In the genomic region with DNA sequence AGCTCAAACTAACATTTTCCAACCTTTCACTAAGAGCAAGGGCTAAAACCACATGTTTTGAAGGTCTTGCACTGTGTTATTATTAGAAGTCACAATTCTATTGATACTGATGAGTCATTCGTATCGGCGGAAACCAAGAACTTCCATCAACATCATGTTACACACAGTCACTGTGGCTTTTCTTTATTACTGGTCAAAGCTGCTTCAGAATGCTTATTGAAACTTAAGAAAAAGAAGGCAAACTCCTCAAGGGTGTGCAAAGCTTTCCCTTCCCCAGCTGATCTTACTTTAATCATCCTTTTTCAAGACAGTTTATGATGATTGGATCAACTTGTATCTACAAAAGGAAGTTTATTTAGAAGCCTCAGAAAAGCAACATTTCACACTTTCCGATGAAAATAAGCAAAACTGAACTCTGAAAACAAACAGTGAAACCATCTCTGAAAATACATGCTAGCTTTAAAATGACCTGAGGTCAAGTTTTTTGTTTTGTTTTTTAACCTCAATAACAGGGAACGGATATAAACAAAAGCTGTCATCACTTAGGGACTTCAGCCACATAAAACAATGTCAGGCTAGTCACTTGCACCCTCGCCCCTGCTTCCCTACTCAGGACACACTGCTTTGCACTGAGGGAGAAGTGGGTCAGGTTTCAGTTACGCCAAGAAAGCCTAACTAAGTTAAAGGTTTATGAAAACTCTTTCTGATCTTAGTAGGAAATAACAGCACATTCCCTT, we compare ENCODE assay signal across 8 cellular contexts. TPM values are rescaled to one million over a fixed set of nuclear protein-coding genes. Genes with fewer than 3 reads are reported as not detected.
DNase-seq lines count a peak whose midpoint lies in the region; ATAC-seq and TF ChIP-seq lines count a peak whose summit lies in the region.

No MANE protein-coding gene starts in this region.

- WGBS in endodermal cell (ENCODE audit: insufficient coverage in 1 of 2, insufficient read length in 1 of 2), 2 experiments = 76 to 88% methylated on average over 3 to 7 of the region's 7 CpGs
- 12 to 14% (median 13%) methylated on average over 7 of the region's 7 CpGs for WGBS in ovary, 3 donors

- H3K27me3 ChIP-seq in endodermal cell (ENCODE audit: control insufficient read depth, insufficient read depth, low read length, poor library complexity, severe bottlenecking) (no peaks in the 10 kb centered on the region), neural cell (ENCODE audit: insufficient read depth, low read depth, low read length) (no peaks in the 10 kb centered on the region), ovary (no peaks in the 10 kb centered on the region)

- peak overlapping the region; percentile 70 for H3K4me3 Mint-ChIP-seq in activated naive CD4-positive, alpha-beta T cell treated with anti-CD3 and anti-CD28 coated beads for 36 hours
- no peak overlapping the region for H3K4me3 Mint-ChIP-seq in endodermal cell

- peak; percentile 65 for DNase-seq in activated naive CD4-positive, alpha-beta T cell treated with anti-CD3 and anti-CD28 coated beads for 36 hours
- DNase-seq in activated naive CD4-positive, alpha-beta T cell treated with anti-CD3 and anti-CD28 coated beads, Interleukin-2, amount 50 U/mL, for 16 hours = no peak
- DNase-seq in RWPE1 (ENCODE audit: low spot score) (peak; percentile 33), endodermal cell (no peak), NCI-H1105 treated with DMSO at 0.1 percent for 48 hours (lab: John Stamatoyannopoulos, UW) (no peak), ovary (no peak)

- no peak overlapping the region for H3K4me3 ChIP-seq in endodermal cell (ENCODE audit: low read length)
- H3K4me3 ChIP-seq in neural cell (ENCODE audit: low read length) = peak overlapping the region; percentile 36
- no peak overlapping the region for H3K4me3 ChIP-seq in ovary

- no peaks in the 10 kb centered on the region for H3F3A ChIP-seq in neural cell (ENCODE audit: insufficient read depth, low read length, poor library complexity, severe bottlenecking)

- TF ChIP-seq RAD21 in neural cell (conservative IDR thresholded peaks at IDR 0.05) = no peak

- intact Hi-C loops in activated naive CD4-positive, alpha-beta T cell treated with anti-CD3 and anti-CD28 coated beads for 36 hours (cut with micrococcal nuclease) = loop anchor here (1.0 to 10.0 kb wide), 21 partner anchors 8 to 1200 kb away; partner anchors contain the start of genes MAP3K7, PNRC1 and RRAGD
- intact Hi-C loops in ovary (cut with DNase I) = loop anchor here in 1 of 4 donors (10.0 kb wide), 2 partner anchors 60 to 190 kb away; no protein-coding TSS in a partner anchor

- H3K36me3 Mint-ChIP-seq in activated naive CD4-positive, alpha-beta T cell treated with anti-CD3 and anti-CD28 coated beads for 36 hours (ENCODE audit: low read depth) = peaks cover 32% of the 10 kb centered on the region
- peaks cover 15% of the 10 kb centered on the region for H3K36me3 Mint-ChIP-seq in endodermal cell (ENCODE audit: low read depth)

- CTCF ChIA-PET in activated naive CD4-positive, alpha-beta T cell treated with anti-CD3 and anti-CD28 coated beads for 36 hours (lab: Charles Lee) = interaction anchor here (0.8 to 10.7 kb wide), 21 partner anchors 11 to 344 kb away, joined by 3 to 176 read pairs (median 4); no protein-coding TSS in a partner anchor
- CTCF ChIA-PET in RWPE1 (lab: Yijun Ruan, JAX) = interaction anchor here (0.8 kb wide), 1 partner anchor 109 kb away, joined by 4 read pairs; no protein-coding TSS in a partner anchor

- H3K9ac ChIP-seq in endodermal cell (ENCODE audit: extremely low read depth, low read length, poor library complexity, severe bottlenecking) (no peak overlapping the region), neural cell (ENCODE audit: low read length) (peak overlapping the region; percentile 39)

- H3K79me2 ChIP-seq in neural cell (replicated peaks; ENCODE audit: insufficient read depth, low read length) = peaks cover 95% of the 10 kb centered on the region

- TF ChIP-seq POLR2A in ovary (IDR thresholded peaks at IDR 0.05) = no peak

- TF ChIP-seq EP300 in neural cell (conservative IDR thresholded peaks at IDR 0.05; ENCODE audit: poor library complexity, severe bottlenecking) (no peak), ovary (IDR thresholded peaks at IDR 0.05) (no peak)

- H4K20me1 ChIP-seq in neural cell (ENCODE audit: insufficient read depth) = no peaks in the 10 kb centered on the region

- H3K36me3 ChIP-seq in endodermal cell (ENCODE audit: control insufficient read depth, insufficient read depth, low read length) = peaks cover 8% of the 10 kb centered on the region
- H3K36me3 ChIP-seq in neural cell (ENCODE audit: insufficient read depth, low read length) = peaks cover 7% of the 10 kb centered on the region
- H3K36me3 ChIP-seq in ovary = no peaks in the 10 kb centered on the region

- no peak overlapping the region for H2AFZ ChIP-seq in neural cell (ENCODE audit: low read depth, low read length)

- H3K9me3 ChIP-seq in endodermal cell (ENCODE audit: control insufficient read depth, low read length) (peaks cover 13% of the 10 kb centered on the region), neural cell (ENCODE audit: low read length) (no peaks in the 10 kb centered on the region), ovary (no peaks in the 10 kb centered on the region)

- POLR2A ChIA-PET in RWPE1 (lab: Yijun Ruan, JAX; ENCODE audit: low non-redundant PET) = interaction anchor here (0.9 kb wide), 1 partner anchor 11 kb away, joined by 3 read pairs; no protein-coding TSS in a partner anchor

- peak overlapping the region; percentile 94 for H3K27ac Mint-ChIP-seq in activated naive CD4-positive, alpha-beta T cell treated with anti-CD3 and anti-CD28 coated beads for 36 hours
- H3K27ac Mint-ChIP-seq in endodermal cell = peak overlapping the region; percentile 84

- peaks cover 16% of the 10 kb centered on the region for H3K4me1 ChIP-seq in endodermal cell (ENCODE audit: control insufficient read depth, insufficient read depth, low read length)
- H3K4me1 ChIP-seq in ovary (ENCODE audit: insufficient read depth) = peaks cover 7% of the 10 kb centered on the region

- H3K27ac ChIP-seq in RWPE1 (peak overlapping the region; percentile 68), endodermal cell (ENCODE audit: low read depth, low read length) (peak overlapping the region; percentile 52), neural cell (ENCODE audit: low read length) (no peak overlapping the region), ovary (peak overlapping the region in 1 of 2 donors; percentile 3)

- H3K27me3 Mint-ChIP-seq in activated naive CD4-positive, alpha-beta T cell treated with anti-CD3 and anti-CD28 coated beads for 36 hours (ENCODE audit: low read depth) = no peaks in the 10 kb centered on the region
- H3K27me3 Mint-ChIP-seq in endodermal cell (ENCODE audit: insufficient read depth) = peaks cover 2% of the 10 kb centered on the region

- H3K9me3 Mint-ChIP-seq in activated naive CD4-positive, alpha-beta T cell treated with anti-CD3 and anti-CD28 coated beads for 36 hours = no peaks in the 10 kb centered on the region
- peaks cover 2% of the 10 kb centered on the region for H3K9me3 Mint-ChIP-seq in endodermal cell

- no peak overlapping the region for H3K4me2 ChIP-seq in neural cell (ENCODE audit: low read length)

- TF ChIP-seq CTCF in RWPE1 (conservative IDR thresholded peaks at IDR 0.05; ENCODE audit: low read depth) (no peak), endodermal cell (conservative IDR thresholded peaks at IDR 0.05) (no peak), neural cell (IDR thresholded peaks at IDR 0.05; ENCODE audit: poor library complexity, severe bottlenecking) (no peak), ovary (IDR thresholded peaks at IDR 0.05) (no peak)

- ATAC-seq in HG02981 (IDR thresholded peaks at IDR 0.05; ENCODE audit: unreplicated experiment) = peak; percentile 60

- H3K9me2 ChIP-seq in neural cell (ENCODE audit: insufficient read depth, low read length) = no peaks in the 10 kb centered on the region

- H3K4me1 Mint-ChIP-seq in activated naive CD4-positive, alpha-beta T cell treated with anti-CD3 and anti-CD28 coated beads for 36 hours (ENCODE audit: low read depth) = peaks cover 93% of the 10 kb centered on the region
- H3K4me1 Mint-ChIP-seq in endodermal cell = peaks cover 52% of the 10 kb centered on the region

TF ChIP-seq in neural cell, 6 proteins besides CTCF, POLR2A, EP300 and RAD21 (continues in another document):
- TF ChIP-seq EZH2 (IDR thresholded peaks at IDR 0.05; ENCODE audit: borderline replicate concordance, insufficient read depth, low read length, poor library complexity, severe bottlenecking) (no peak), TAF1 (IDR thresholded peaks at IDR 0.05; ENCODE audit: low read depth) (no peak), MXI1 (conservative IDR thresholded peaks at IDR 0.05; ENCODE audit: poor library complexity, severe bottlenecking) (no peak), SMC3 (conservative IDR thresholded peaks at IDR 0.05; ENCODE audit: poor library complexity) (no peak), POLR2AphosphoS5 (IDR thresholded peaks at IDR 0.05) (no peak)

RNA-seq across cellular contexts. Expression of gene BACH2, which starts 11.7 kb away (rescaled TPM):
- total RNA-seq in activated naive CD4-positive, alpha-beta T cell treated with anti-CD3 and anti-CD28 coated beads for 36 hours = 10 to 100 TPM; 75.1 to 77.9 TPM
- total RNA-seq in endodermal cell = 10 to 100 TPM; 11.0 to 22.3 TPM
- polyA plus RNA-seq in endodermal cell (2013, experiment 1 of 2) = 11.1 TPM
- polyA plus RNA-seq in endodermal cell (2013, experiment 2 of 2) = 10.0 TPM
- 45.5 and 52.7 TPM in 2 replicates for polyA plus RNA-seq in neural cell
- polyA minus RNA-seq in neural cell = 144 and 154 TPM in 2 replicates
- total RNA-seq in ovary = 10 to 100 TPM in 5 of 7 donors, 1 to 10 TPM in 2; 7.4 to 19.2 (median 16.1) TPM
- polyA plus RNA-seq in ovary = 1 to 10 TPM; 2.6 to 3.2 TPM

Comparison
In these comparisons a context has a peak if more than half of its experiments do, and no peak if none do; other contexts are left out.
1. DNase-seq: peak in activated naive CD4-positive, alpha-beta T cell treated with anti-CD3 and anti-CD28 coated beads for 36 hours (single experiment) and RWPE1 (single experiment); none in activated naive CD4-positive, alpha-beta T cell treated with anti-CD3 and anti-CD28 coated beads, Interleukin-2, amount 50 U/mL, for 16 hours (single experiment), endodermal cell (single experiment), NCI-H1105 treated with DMSO at 0.1 percent for 48 hours (single experiment) and ovary (0 of 5).